ENCODE assay signal across 13 cellular contexts in the genomic region with DNA sequence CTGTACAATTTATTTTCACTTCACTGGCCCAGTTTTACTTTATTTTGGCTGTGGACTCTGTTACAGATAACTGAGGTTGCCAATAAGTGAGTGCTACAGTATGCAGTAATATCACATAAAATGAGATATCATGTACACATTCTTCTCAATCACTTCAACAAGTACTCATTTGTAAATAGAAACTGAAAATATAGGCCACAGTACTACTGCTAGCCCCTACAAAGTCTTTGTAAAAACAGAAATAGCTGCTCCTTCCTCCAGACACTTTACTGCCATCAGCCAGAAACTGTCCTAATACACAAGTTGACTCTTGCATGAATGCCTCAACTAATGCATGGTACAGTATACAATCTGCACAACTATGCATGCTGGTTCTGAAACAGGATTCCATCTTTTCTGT. TPM values are rescaled to one million over a fixed set of nuclear protein-coding genes. Genes with fewer than 3 reads are reported as not detected.
A peak's percentile ranks its signal among the peaks of the same experiment; 100 is the strongest.
DNase-seq lines count a peak whose midpoint lies in the region; ATAC-seq and TF ChIP-seq lines count a peak whose summit lies in the region.
"Had no signal": no experiment of that assay in that cellular context is flagged by ENCODE, and none has a peak within 500 bp of the region (broad histone marks: within the 10 kb centered on the region; RNA-seq: fewer than 3 reads in every experiment).

No MANE protein-coding gene starts in this region.

- POLR2A ChIA-PET in HEK293T (lab: Yijun Ruan, JAX): no interaction called here

- H3K36me3 Mint-ChIP-seq in activated naive CD4-positive, alpha-beta T cell treated with anti-CD3 and anti-CD28 coated beads, Interleukin-2, amount 50 U/mL, for 24 hours: peaks cover 19% of the 10 kb centered on the region
- H3K36me3 Mint-ChIP-seq in natural killer cell: peaks cover 6% of the 10 kb centered on the region

- ATAC-seq in GM21619 (IDR thresholded peaks at IDR 0.05; ENCODE audit: unreplicated experiment) (peak; percentile 66), HG03378 (IDR thresholded peaks at IDR 0.05; ENCODE audit: unreplicated experiment) (peak; percentile 52), natural killer cell (no peak)

- no peaks in the 10 kb centered on the region for H3K9me3 Mint-ChIP-seq in activated naive CD4-positive, alpha-beta T cell treated with anti-CD3 and anti-CD28 coated beads, Interleukin-2, amount 50 U/mL, for 24 hours
- no peaks in the 10 kb centered on the region for H3K9me3 Mint-ChIP-seq in natural killer cell
- H3K9me3 Mint-ChIP-seq: activated CD4-positive, alpha-beta memory T cell treated with anti-CD3 and anti-CD28 coated beads for 36 hours had no signal

- H3K4me1 Mint-ChIP-seq in activated naive CD4-positive, alpha-beta T cell treated with anti-CD3 and anti-CD28 coated beads, Interleukin-2, amount 50 U/mL, for 24 hours: peaks cover 36% of the 10 kb centered on the region
- peaks cover 33 to 48% of the 10 kb centered on the region in 2 donors for H3K4me1 Mint-ChIP-seq in natural killer cell

- CTCF ChIA-PET in HEK293T (lab: Yijun Ruan, JAX): no interaction called here

- H3K27me3 Mint-ChIP-seq in activated naive CD4-positive, alpha-beta T cell treated with anti-CD3 and anti-CD28 coated beads, Interleukin-2, amount 50 U/mL, for 24 hours: no peaks in the 10 kb centered on the region
- no peaks in the 10 kb centered on the region for H3K27me3 Mint-ChIP-seq in natural killer cell (ENCODE audit: low read depth in 2 of 2)
- H3K27me3 Mint-ChIP-seq: activated CD4-positive, alpha-beta memory T cell treated with anti-CD3 and anti-CD28 coated beads for 36 hours; activated naive CD8-positive, alpha-beta T cell treated with anti-CD3 and anti-CD28 coated beads, Interleukin-2, amount 10 ng/mL, durations not matched to agents 7 days and 5 days had no signal

- DNase-seq in activated naive CD4-positive, alpha-beta T cell treated with anti-CD3 and anti-CD28 coated beads, Interleukin-2, amount 50 U/mL, for 16 hours: no peak
- DNase-seq in natural killer cell: no peak
- no peak for DNase-seq in activated CD4-positive, alpha-beta T cell treated with anti-CD3 and anti-CD28 coated beads for 1 hour
- DNase-seq in EL: no peak
- DNase-seq in HEK293T (ENCODE audit: extremely low spot score): no peak
- DNase-seq: activated CD4-positive, alpha-beta memory T cell treated with anti-CD3 and anti-CD28 coated beads for 36 hours; activated naive CD8-positive, alpha-beta T cell treated with anti-CD3 and anti-CD28 coated beads, Interleukin-2, amount 10 ng/mL, durations not matched to agents 7 days and 5 days; DMS153; NCI-H1694 treated with DMSO at 0.1 percent for 48 hours; NK-92 treated with Interleukin-12 subunit alpha and Interleukin-12 subunit beta, amount 100 ng/mL, for 24 hours had no signal

- H3K27ac Mint-ChIP-seq in activated naive CD4-positive, alpha-beta T cell treated with anti-CD3 and anti-CD28 coated beads, Interleukin-2, amount 50 U/mL, for 24 hours: peak overlapping the region; percentile 32
- peak overlapping the region; percentile 35 to 61 for H3K27ac Mint-ChIP-seq in natural killer cell
- H3K27ac Mint-ChIP-seq: activated CD4-positive, alpha-beta memory T cell treated with anti-CD3 and anti-CD28 coated beads for 36 hours; activated naive CD8-positive, alpha-beta T cell treated with anti-CD3 and anti-CD28 coated beads, Interleukin-2, amount 10 ng/mL, durations not matched to agents 7 days and 5 days had no signal

- intact Hi-C loops in natural killer cell (cut with micrococcal nuclease): no loop called here

- TF ChIP-seq CTCF in natural killer cell (IDR thresholded peaks at IDR 0.05): no peak

- no peak overlapping the region for H3K4me3 Mint-ChIP-seq in activated naive CD4-positive, alpha-beta T cell treated with anti-CD3 and anti-CD28 coated beads, Interleukin-2, amount 50 U/mL, for 24 hours
- H3K4me3 Mint-ChIP-seq in natural killer cell: no peak overlapping the region
- H3K4me3 Mint-ChIP-seq: activated CD4-positive, alpha-beta memory T cell treated with anti-CD3 and anti-CD28 coated beads for 36 hours; activated naive CD8-positive, alpha-beta T cell treated with anti-CD3 and anti-CD28 coated beads, Interleukin-2, amount 10 ng/mL, durations not matched to agents 7 days and 5 days had no signal

TF ChIP-seq in HEK293T, 16 proteins besides CTCF, POLR2A, EP300 and RAD21:
- no peak for TF ChIP-seq CTBP1 (IDR thresholded peaks at IDR 0.05; ENCODE audit: borderline replicate concordance)
- TF ChIP-seq SUZ12 (IDR thresholded peaks at IDR 0.05): no peak
- no peak for TF ChIP-seq SP1 (IDR thresholded peaks at IDR 0.05)
- no peak for TF ChIP-seq TARDBP (IDR thresholded peaks at IDR 0.05)
- TF ChIP-seq BHLHE40 (IDR thresholded peaks at IDR 0.05; ENCODE audit: borderline replicate concordance): no peak
- no peak for TF ChIP-seq HDGF (IDR thresholded peaks at IDR 0.05; ENCODE audit: borderline replicate concordance)
- no peak for TF ChIP-seq ZNF384 (IDR thresholded peaks at IDR 0.05)
- TF ChIP-seq ARNT (IDR thresholded peaks at IDR 0.05): no peak
- no peak for TF ChIP-seq ELF4 (IDR thresholded peaks at IDR 0.05)
- TF ChIP-seq L3MBTL2 (conservative IDR thresholded peaks at IDR 0.05): no peak
- TF ChIP-seq FOXK2 (IDR thresholded peaks at IDR 0.05): no peak
- TF ChIP-seq, protein P1, sequence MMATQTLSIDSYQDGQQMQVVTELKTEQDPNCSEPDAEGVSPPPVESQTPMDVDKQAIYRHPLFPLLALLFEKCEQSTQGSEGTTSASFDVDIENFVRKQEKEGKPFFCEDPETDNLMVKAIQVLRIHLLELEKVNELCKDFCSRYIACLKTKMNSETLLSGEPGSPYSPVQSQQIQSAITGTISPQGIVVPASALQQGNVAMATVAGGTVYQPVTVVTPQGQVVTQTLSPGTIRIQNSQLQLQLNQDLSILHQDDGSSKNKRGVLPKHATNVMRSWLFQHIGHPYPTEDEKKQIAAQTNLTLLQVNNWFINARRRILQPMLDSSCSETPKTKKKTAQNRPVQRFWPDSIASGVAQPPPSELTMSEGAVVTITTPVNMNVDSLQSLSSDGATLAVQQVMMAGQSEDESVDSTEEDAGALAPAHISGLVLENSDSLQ (IDR thresholded peaks at IDR 0.05): no peak

RNA-seq across cellular contexts. Expression of gene DTNBP1, which starts 9.2 kb away (rescaled TPM):
- total RNA-seq in natural killer cell: 10 to 100 TPM; 31.6 to 42.2 (median 38.4) TPM

Comparison
In these comparisons a context has a peak if more than half of its experiments do, and no peak if none do; other contexts are left out.
1. ATAC-seq: peak in GM21619 (single experiment) and HG03378 (single experiment); none in natural killer cell (0 of 3).